Comparison of ENCODE assay signal across 8 cellular contexts in the genomic region with DNA sequence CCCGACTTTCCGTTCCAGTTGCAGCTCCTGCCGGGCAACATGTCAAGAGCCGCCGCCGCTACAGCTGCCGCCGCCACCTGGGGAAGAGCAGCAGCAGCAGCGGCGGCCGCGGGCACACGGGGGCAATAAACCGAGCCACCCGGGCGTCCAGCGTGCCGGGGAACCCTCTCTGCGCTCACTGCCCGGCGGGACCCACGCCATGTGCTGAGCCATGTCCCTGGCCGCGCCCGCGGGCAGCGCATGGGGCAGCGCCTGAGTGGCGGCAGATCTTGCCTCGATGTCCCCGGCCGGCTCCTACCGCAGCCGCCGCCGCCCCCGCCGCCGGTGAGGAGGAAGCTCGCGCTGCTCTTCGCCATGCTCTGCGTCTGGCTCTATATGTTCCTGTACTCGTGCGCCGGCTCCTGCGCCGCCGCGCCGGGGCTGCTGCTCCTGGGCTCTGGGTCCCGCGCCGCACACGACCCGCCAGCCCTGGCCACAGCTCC. TPM values are rescaled to one million over a fixed set of nuclear protein-coding genes. Genes with fewer than 3 reads are reported as not detected.
DNase-seq lines count a peak whose midpoint lies in the region; ATAC-seq and TF ChIP-seq lines count a peak whose summit lies in the region.

No MANE protein-coding gene starts in this region.

- TF ChIP-seq RAD21 in SK-N-SH (IDR thresholded peaks at IDR 0.05; ENCODE audit: low read length): no peak

- peak overlapping the region; percentile 53; the same call in 1 of the 2 replicates for H3K9ac ChIP-seq in SK-N-SH

- H3K27ac ChIP-seq in SK-N-SH (ENCODE audit: low read depth in 2 of 2, low read length in 1 of 2) (no peak overlapping the region), ectodermal cell (ENCODE audit: insufficient read depth, low read depth, low read length, poor library complexity, severe bottlenecking) (peak overlapping the region; percentile 30)

- ATAC-seq in naive B cell (ENCODE audit: low read depth in 2 of 2) (peak in 1 of 2 donors; percentile 11), GM18873 (IDR thresholded peaks at IDR 0.05; ENCODE audit: low FRiP score, unreplicated experiment) (no peak)

- no peak for TF ChIP-seq EP300 in SK-N-SH (IDR thresholded peaks at IDR 0.05; ENCODE audit: borderline replicate concordance in 1 of 2, low read depth in 1 of 2, low read length in 1 of 2)

- CTCF ChIA-PET in SK-N-SH (lab: Yijun Ruan, JAX): interaction anchor here (0.6 to 3.7 kb wide), 20 partner anchors 9 to 1186 kb away, joined by 3 to 25 read pairs (median 4); no protein-coding TSS in a partner anchor

- WGBS in SK-N-SH (ENCODE audit: low lambda C conversion rate): 8% methylated on average over 12 of the region's 56 CpGs
- 0% methylated on average over 56 of the region's 56 CpGs for WGBS in ectodermal cell, 2 experiments

- H3K27me3 Mint-ChIP-seq in naive B cell: peaks cover 39 to 58% (median 53%) of the 10 kb centered on the region in 3 donors

- H3K4me3 ChIP-seq in HFF-Myc (replicated peaks; ENCODE audit: low read depth, low read length) (peak overlapping the region; percentile 98), SK-N-SH (ENCODE audit: low read depth in 2 of 2, low read length in 1 of 2) (peak overlapping the region; percentile 54 to 78), ectodermal cell (ENCODE audit: insufficient read depth, low read depth, low read length) (peak overlapping the region; percentile 72)

- no peaks in the 10 kb centered on the region for H3K36me3 ChIP-seq in SK-N-SH (replicated peaks in 1 of 2; ENCODE audit: control insufficient read depth in 1 of 2, insufficient read depth in 2 of 2, low read length in 1 of 2)
- H3K36me3 ChIP-seq in ectodermal cell (ENCODE audit: control insufficient read depth, insufficient read depth, low read length): no peaks in the 10 kb centered on the region

- H3K4me1 Mint-ChIP-seq in naive B cell: peaks cover 48 to 70% (median 53%) of the 10 kb centered on the region in 3 donors

- TF ChIP-seq CTCF in HFF-Myc (IDR thresholded peaks at IDR 0.05; ENCODE audit: low read depth, low read length, missing control alignments) (no peak), SK-N-SH (IDR thresholded peaks at IDR 0.05) (peak; percentile 26; the same call in 1 of the 2 replicates)

- H4K20me1 ChIP-seq in SK-N-SH (ENCODE audit: insufficient read depth): no peaks in the 10 kb centered on the region; the same call in 1 of the 2 replicates

- H3K27me3 ChIP-seq in SK-N-SH (ENCODE audit: insufficient read depth) (peaks cover 38% of the 10 kb centered on the region), ectodermal cell (ENCODE audit: control insufficient read depth, insufficient read depth, low read length, poor library complexity, severe bottlenecking) (peaks cover 88% of the 10 kb centered on the region)

- peak overlapping the region; percentile 5 to 97 (median 96) for H3K27ac Mint-ChIP-seq in naive B cell

- no peaks in the 10 kb centered on the region for H3K36me3 Mint-ChIP-seq in naive B cell

- peak overlapping the region; percentile 83 for H2AFZ ChIP-seq in SK-N-SH (ENCODE audit: low read depth)

- H3K9me2 ChIP-seq in SK-N-SH: no peaks in the 10 kb centered on the region

- POLR2A ChIA-PET in SK-N-SH (lab: Yijun Ruan, JAX): no interaction called here

- H3K9me3 ChIP-seq in SK-N-SH: no peaks in the 10 kb centered on the region
- H3K9me3 ChIP-seq in ectodermal cell (ENCODE audit: control insufficient read depth, low read length): no peaks in the 10 kb centered on the region

- peak; percentile 46 for DNase-seq in DMS 273 treated with DMSO at 0.1 percent for 48 hours (lab: John Stamatoyannopoulos, UW)
- no peak for DNase-seq in HFF-Myc (ENCODE audit: extremely low read depth, low read depth)
- peak; percentile 58 for DNase-seq in SK-N-SH
- DNase-seq in naive B cell: peak; percentile 55
- DNase-seq in NCI-H2029 (lab: John Stamatoyannopoulos, UW): no peak
- DNase-seq in DMS79 (lab: John Stamatoyannopoulos, UW): no peak

- peaks cover 0 to 8% (median 4%) of the 10 kb centered on the region in 7 donors for H3K9me3 Mint-ChIP-seq in naive B cell

- peaks cover 45% of the 10 kb centered on the region for H3K79me2 ChIP-seq in SK-N-SH (ENCODE audit: insufficient read depth)

- peak overlapping the region; percentile 83 to 97 (median 92) for H3K4me3 Mint-ChIP-seq in naive B cell

- H3F3A ChIP-seq in SK-N-SH (replicated peaks; ENCODE audit: insufficient read depth): no peaks in the 10 kb centered on the region

- peak overlapping the region; percentile 96 for H3K4me2 ChIP-seq in SK-N-SH

- H3K4me1 ChIP-seq in SK-N-SH (ENCODE audit: control insufficient read depth in 1 of 2, insufficient read depth in 2 of 2, low read depth in 1 of 2, low read length in 1 of 2) (peaks cover 0 to 23% of the 10 kb centered on the region in 2 experiments; a peak in 2 of 4 replicates), ectodermal cell (ENCODE audit: control insufficient read depth, insufficient read depth, low read length) (peaks cover 36% of the 10 kb centered on the region)

TF ChIP-seq in SK-N-SH, 30 proteins besides CTCF, POLR2A, EP300 and RAD21:
- TF ChIP-seq RFX5 (IDR thresholded peaks at IDR 0.05; ENCODE audit: low read length): no peak
- TF ChIP-seq, protein P1, sequence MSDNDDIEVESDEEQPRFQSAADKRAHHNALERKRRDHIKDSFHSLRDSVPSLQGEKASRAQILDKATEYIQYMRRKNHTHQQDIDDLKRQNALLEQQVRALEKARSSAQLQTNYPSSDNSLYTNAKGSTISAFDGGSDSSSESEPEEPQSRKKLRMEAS (IDR thresholded peaks at IDR 0.05; ENCODE audit: low read depth): peak; percentile 42

RNA-seq across cellular contexts. Expression of a gene that starts 0.4 kb away (rescaled TPM):
- polyA plus RNA-seq in SK-N-SH (2012; rRNA removed) (0.55 and 0.67 TPM in 2 replicates), naive B cell (ENCODE audit: low read depth in 6 of 6) (1 to 10 TPM in 4 of 6 donors, under 1 TPM in 2; 0.22 to 3.1 (median 2.6) TPM)
- 0.55 and 0.71 TPM in 2 replicates for polyA plus RNA-seq in SK-N-SH (2012; cell fraction: cytosol; rRNA removed)
- polyA plus RNA-seq in SK-N-SH (2012; cell fraction: nucleus; rRNA removed): 0.76 and 0.85 TPM in 2 replicates
- 18.3 TPM for polyA plus RNA-seq in ectodermal cell (2013, experiment 1 of 4)
- polyA plus RNA-seq in ectodermal cell (2013, experiment 2 of 4): 17.4 TPM
- 19.5 TPM for polyA plus RNA-seq in ectodermal cell (2013, experiment 3 of 4)
- polyA plus RNA-seq in ectodermal cell (2013, experiment 4 of 4): 20.7 TPM

Comparison
In these comparisons a context has a peak if more than half of its experiments do, and no peak if none do; other contexts are left out.
1. DNase-seq: peak in DMS 273 treated with DMSO at 0.1 percent for 48 hours (single experiment), SK-N-SH (single experiment) and naive B cell (single experiment); none in HFF-Myc (single experiment), NCI-H2029 (single experiment) and DMS79 (single experiment).
2. Peak in every context shown above with its lines, with median percentiles within 50 percentile points of each other: H3K4me3 ChIP-seq.